ENCODE assay signal across 8 cellular contexts in genomic region chr1:226827458-226827857, GRCh38. TPM values are rescaled to one million over a fixed set of nuclear protein-coding genes. Genes with fewer than 3 reads are reported as not detected.
DNase-seq lines count a peak whose midpoint lies in the region; ATAC-seq and TF ChIP-seq lines count a peak whose summit lies in the region.

No MANE protein-coding gene starts in this region.

- H3K9me3 ChIP-seq in esophagus squamous epithelium, result no peaks in the 10 kb centered on the region
- H3K9me3 ChIP-seq in psoas muscle, result no peaks in the 10 kb centered on the region

- H3K36me3 ChIP-seq in esophagus squamous epithelium (no peaks in the 10 kb centered on the region), psoas muscle (ENCODE audit: insufficient read depth in 1 of 2, low read depth in 1 of 2) (no peaks in the 10 kb centered on the region)

- 10 to 15% methylated on average over 9 to 11 of the region's 11 CpGs for WGBS in esophagus squamous epithelium, 2 donors
- 41 to 49% (median 46%) methylated on average over 11 of the region's 11 CpGs for WGBS in psoas muscle, 3 donors

- peak; percentile 39 for DNase-seq in GM13976 (ENCODE audit: low spot score)
- DNase-seq in UCSD-AML1 (lab: John Stamatoyannopoulos, UW; ENCODE audit: unreplicated experiment), result peak; percentile 55
- DNase-seq in esophagus squamous epithelium (lab: John Stamatoyannopoulos, UW), result no peak
- peak; percentile 66 to 81 for DNase-seq in psoas muscle
- DNase-seq in ecto neural progenitor cell (ENCODE audit: low spot score), result no peak
- no peak for DNase-seq in midbrain (lab: John Stamatoyannopoulos, UW)

- H3K27ac ChIP-seq in esophagus squamous epithelium (peak overlapping the region; percentile 79 to 92 (median 88)), psoas muscle (peak overlapping the region; percentile 74)

- H3K4me3 ChIP-seq in esophagus squamous epithelium (peak overlapping the region; percentile 8 to 54 (median 32)), psoas muscle (peak overlapping the region; percentile 48)

- intact Hi-C loops in esophagus squamous epithelium (cut with DNase I) (no loop called here), psoas muscle (cut with DNase I) (loop anchor here (5.0 kb wide), 2 partner anchors 90 to 280 kb away; partner anchors contain the start of genes ITPKB (in 1 of the 2) and STUM (in 1 of the 2))

- H3K27me3 ChIP-seq in esophagus squamous epithelium (no peaks in the 10 kb centered on the region), psoas muscle (ENCODE audit: insufficient read depth in 3 of 3, low read length in 2 of 3) (no peaks in the 10 kb centered on the region)

- ATAC-seq in psoas muscle (peak; percentile 34 to 69 (median 45)), GM21529 (IDR thresholded peaks at IDR 0.05; ENCODE audit: unreplicated experiment) (no peak), HG02759 (IDR thresholded peaks at IDR 0.05; ENCODE audit: unreplicated experiment) (no peak)

- peaks cover 10 to 24% (median 15%) of the 10 kb centered on the region in 3 donors for H3K4me1 ChIP-seq in esophagus squamous epithelium
- H3K4me1 ChIP-seq in psoas muscle, result peaks cover 10% of the 10 kb centered on the region

- TF ChIP-seq CTCF in GM13976 (IDR thresholded peaks at IDR 0.05; ENCODE audit: borderline replicate concordance, control extremely low read depth, extremely low read depth, insufficient read depth, missing control alignments) (no peak), esophagus squamous epithelium (IDR thresholded peaks at IDR 0.05) (no peak), psoas muscle (IDR thresholded peaks at IDR 0.05) (no peak)

- in situ Hi-C loops in GM13976 (cut with MboI; ENCODE audit: low sequenced_read_pairs, unreplicated experiment), result loop anchor here (5.0 kb wide), 1 partner anchor 190 kb away; no protein-coding TSS in a partner anchor

- TF ChIP-seq POLR2A in esophagus squamous epithelium (IDR thresholded peaks at IDR 0.05), result no peak

RNA-seq across cellular contexts. Expression of gene PSEN2, which starts 43.0 kb away (rescaled TPM):
- total RNA-seq in esophagus squamous epithelium (10 to 100 TPM in 3 of 4 donors, 1 to 10 TPM in 1; 8.3 to 23.5 (median 17.8) TPM), psoas muscle (10 to 100 TPM; 26.2 to 31.5 (median 28.0) TPM)
- polyA plus RNA-seq in psoas muscle, result 10 to 100 TPM; 15.5 to 30.6 (median 19.4) TPM

Comparison
In these comparisons a context has a peak if more than half of its experiments do, and no peak if none do; other contexts are left out.
1. DNase-seq: peak in GM13976 (single experiment), UCSD-AML1 (single experiment) and psoas muscle (2 of 2); none in esophagus squamous epithelium (single experiment), ecto neural progenitor cell (single experiment) and midbrain (single experiment).
2. ATAC-seq: peak in psoas muscle (4 of 4); none in GM21529 (single experiment) and HG02759 (single experiment).